ENCODE assay signal across 1 cellular context in genomic region chr22:20319745-20320658, GRCh38.
A peak's percentile ranks its signal among the peaks of the same experiment; 100 is the strongest.
TF ChIP-seq lines count a peak whose summit lies in the region.

DGCR6L (minus strand) TSS chr22:20320060; CDS start chr22:20319988, 72 bp downstream.

TF ChIP-seq in K562, 482 proteins besides CTCF, POLR2A, EP300 and RAD21 (continued from another document and continues in another):
- TF ChIP-seq CBX3 (IDR thresholded peaks at IDR 0.05; ENCODE audit: borderline replicate concordance in 1 of 2, low read length in 2 of 2) (peak; percentile 2 to 83; a peak in 2 of 3 replicates), SP2 (IDR thresholded peaks at IDR 0.05; ENCODE audit: extremely low read depth, low read depth, low read length, poor library complexity, severe bottlenecking) (no peak), CREB3L1 (IDR thresholded peaks at IDR 0.05; ENCODE audit: borderline replicate concordance, low read depth) (peak; percentile 71; the same call in 1 of the 2 replicates), SAFB2 (IDR thresholded peaks at IDR 0.05; ENCODE audit: borderline replicate concordance, low read depth, low read length, severe bottlenecking) (no peak), RFX1 (IDR thresholded peaks at IDR 0.05) (no peak), NR0B1 (IDR thresholded peaks at IDR 0.05; ENCODE audit: partially characterized antibody) (no peak), SLC30A9 (CRISPR knock-in tag; IDR thresholded peaks at IDR 0.05) (no peak), MCM3 (IDR thresholded peaks at IDR 0.05) (no peak), HNRNPK (IDR thresholded peaks at IDR 0.05; ENCODE audit: low read depth, low read length, poor library complexity, severe bottlenecking) (peak; percentile 63), ZNF318 (IDR thresholded peaks at IDR 0.05; ENCODE audit: borderline replicate concordance in 1 of 2, low read depth in 1 of 2) (no peak), TBL1XR1 (IDR thresholded peaks at IDR 0.05; ENCODE audit: low read length in 2 of 2) (peak in 1 of 2 experiments; percentile 72; a peak in 3 of 4 replicates), SMAD4 (CRISPR knock-in tag; conservative IDR thresholded peaks at IDR 0.05) (peak; percentile 93), SRF (CRISPR knock-in tag; IDR thresholded peaks at IDR 0.05) (peak; percentile 76 to 86), MBD2 (IDR thresholded peaks at IDR 0.05; ENCODE audit: borderline replicate concordance, low read depth) (peak; percentile 4; the same call in 1 of the 2 replicates), NRF1 (conservative IDR thresholded peaks at IDR 0.05 in 1 of 2, IDR thresholded peaks at IDR 0.05 in 1 of 2) (peak; percentile 88 to 90), HMG20B (CRISPR knock-in tag; IDR thresholded peaks at IDR 0.05) (no peak; the same call in 1 of the 2 replicates), ZBTB11 (CRISPR knock-in tag; IDR thresholded peaks at IDR 0.05) (no peak; a peak in 1 of 6 replicates), HSF4 (CRISPR knock-in tag; IDR thresholded peaks at IDR 0.05; ENCODE audit: borderline replicate concordance) (no peak; the same call in 1 of the 2 replicates), BRCA1 (IDR thresholded peaks at IDR 0.05) (no peak), BRCA1 (CRISPR knock-in tag; IDR thresholded peaks at IDR 0.05) (no peak), ARID2 (IDR thresholded peaks at IDR 0.05) (peak; percentile 58; the same call in 1 of the 2 replicates), SAFB (IDR thresholded peaks at IDR 0.05; ENCODE audit: borderline replicate concordance, low read depth, low read length) (peak; percentile 46; the same call in 1 of the 2 replicates), ZBTB2 (IDR thresholded peaks at IDR 0.05) (peak; percentile 89), ESRRA (IDR thresholded peaks at IDR 0.05; ENCODE audit: borderline replicate concordance, low read depth) (peak; percentile 53), ZBTB17 (CRISPR knock-in tag; IDR thresholded peaks at IDR 0.05) (peak; percentile 82), BRF1 (IDR thresholded peaks at IDR 0.05; ENCODE audit: borderline replicate concordance, extremely low read depth, insufficient read length) (no peak), FOS (IDR thresholded peaks at IDR 0.05; ENCODE audit: extremely low read depth, insufficient read length) (no peak), POU5F1 (IDR thresholded peaks at IDR 0.05; ENCODE audit: borderline replicate concordance, low read depth, low read length, partially characterized antibody) (no peak), ZNF717 (CRISPR knock-in tag; IDR thresholded peaks at IDR 0.05) (no peak), ZBTB34 (CRISPR knock-in tag; IDR thresholded peaks at IDR 0.05) (no peak), ZNF592 (IDR thresholded peaks at IDR 0.05) (no peak), NEUROD1 (IDR thresholded peaks at IDR 0.05; ENCODE audit: borderline replicate concordance, low read depth, low read length, partially characterized antibody) (peak; percentile 37), THRA (IDR thresholded peaks at IDR 0.05) (no peak)
